ENCODE assay signal across 1 cellular context in the genomic region with DNA sequence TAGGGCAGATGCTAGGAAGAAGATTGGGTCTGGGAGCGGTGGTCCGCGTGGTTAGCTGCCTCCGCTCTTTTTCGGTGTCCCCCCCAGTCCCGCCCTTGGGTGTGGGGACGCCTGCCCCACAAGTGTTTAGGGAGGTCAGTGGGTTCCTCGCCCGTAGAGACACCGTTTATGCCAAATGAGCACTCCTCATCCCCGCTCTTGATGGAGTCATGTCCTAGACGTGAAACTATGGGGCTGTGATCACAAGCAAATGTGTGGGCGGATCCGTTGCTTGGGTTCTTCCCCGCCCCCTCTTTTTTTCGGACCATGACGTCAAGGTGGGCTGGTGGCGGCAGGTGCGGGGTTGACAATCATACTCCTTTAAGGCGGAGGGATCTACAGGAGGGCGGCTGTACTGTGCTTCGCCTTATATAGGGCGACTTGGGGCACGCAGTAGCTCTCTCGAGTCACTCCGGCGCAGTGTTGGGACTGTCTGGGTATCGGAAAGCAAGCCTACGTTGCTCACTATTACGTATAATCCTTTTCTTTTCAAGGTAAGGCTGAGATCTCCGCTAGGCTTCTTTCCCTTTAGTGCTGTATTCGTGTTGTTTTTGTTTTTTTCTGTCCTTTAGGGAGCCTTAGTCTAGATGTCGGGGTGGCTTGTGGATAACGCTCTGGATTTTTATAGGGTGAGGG.
A peak's percentile ranks its signal among the peaks of the same experiment; 100 is the strongest.
TF ChIP-seq lines count a peak whose summit lies in the region.

A gene (plus strand): TSS at position 439 of the 675 bp plus-strand sequence. CDS start 1,529 bp downstream, outside the sequence.

TF ChIP-seq in GM12878, 131 proteins besides CTCF, POLR2A, EP300 and RAD21 (continued from another document):
- TF ChIP-seq, protein P1, sequence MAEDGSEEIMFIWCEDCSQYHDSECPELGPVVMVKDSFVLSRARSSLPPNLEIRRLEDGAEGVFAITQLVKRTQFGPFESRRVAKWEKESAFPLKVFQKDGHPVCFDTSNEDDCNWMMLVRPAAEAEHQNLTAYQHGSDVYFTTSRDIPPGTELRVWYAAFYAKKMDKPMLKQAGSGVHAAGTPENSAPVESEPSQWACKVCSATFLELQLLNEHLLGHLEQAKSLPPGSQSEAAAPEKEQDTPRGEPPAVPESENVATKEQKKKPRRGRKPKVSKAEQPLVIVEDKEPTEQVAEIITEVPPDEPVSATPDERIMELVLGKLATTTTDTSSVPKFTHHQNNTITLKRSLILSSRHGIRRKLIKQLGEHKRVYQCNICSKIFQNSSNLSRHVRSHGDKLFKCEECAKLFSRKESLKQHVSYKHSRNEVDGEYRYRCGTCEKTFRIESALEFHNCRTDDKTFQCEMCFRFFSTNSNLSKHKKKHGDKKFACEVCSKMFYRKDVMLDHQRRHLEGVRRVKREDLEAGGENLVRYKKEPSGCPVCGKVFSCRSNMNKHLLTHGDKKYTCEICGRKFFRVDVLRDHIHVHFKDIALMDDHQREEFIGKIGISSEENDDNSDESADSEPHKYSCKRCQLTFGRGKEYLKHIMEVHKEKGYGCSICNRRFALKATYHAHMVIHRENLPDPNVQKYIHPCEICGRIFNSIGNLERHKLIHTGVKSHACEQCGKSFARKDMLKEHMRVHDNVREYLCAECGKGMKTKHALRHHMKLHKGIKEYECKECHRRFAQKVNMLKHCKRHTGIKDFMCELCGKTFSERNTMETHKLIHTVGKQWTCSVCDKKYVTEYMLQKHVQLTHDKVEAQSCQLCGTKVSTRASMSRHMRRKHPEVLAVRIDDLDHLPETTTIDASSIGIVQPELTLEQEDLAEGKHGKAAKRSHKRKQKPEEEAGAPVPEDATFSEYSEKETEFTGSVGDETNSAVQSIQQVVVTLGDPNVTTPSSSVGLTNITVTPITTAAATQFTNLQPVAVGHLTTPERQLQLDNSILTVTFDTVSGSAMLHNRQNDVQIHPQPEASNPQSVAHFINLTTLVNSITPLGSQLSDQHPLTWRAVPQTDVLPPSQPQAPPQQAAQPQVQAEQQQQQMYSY (CRISPR knock-in tag; IDR thresholded peaks at IDR 0.05), result no peak
- TF ChIP-seq, protein P2, sequence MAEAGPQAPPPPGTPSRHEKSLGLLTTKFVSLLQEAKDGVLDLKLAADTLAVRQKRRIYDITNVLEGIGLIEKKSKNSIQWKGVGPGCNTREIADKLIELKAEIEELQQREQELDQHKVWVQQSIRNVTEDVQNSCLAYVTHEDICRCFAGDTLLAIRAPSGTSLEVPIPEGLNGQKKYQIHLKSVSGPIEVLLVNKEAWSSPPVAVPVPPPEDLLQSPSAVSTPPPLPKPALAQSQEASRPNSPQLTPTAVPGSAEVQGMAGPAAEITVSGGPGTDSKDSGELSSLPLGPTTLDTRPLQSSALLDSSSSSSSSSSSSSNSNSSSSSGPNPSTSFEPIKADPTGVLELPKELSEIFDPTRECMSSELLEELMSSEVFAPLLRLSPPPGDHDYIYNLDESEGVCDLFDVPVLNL (IDR thresholded peaks at IDR 0.05; ENCODE audit: low read depth, low read length), result no peak
- TF ChIP-seq, protein P3, sequence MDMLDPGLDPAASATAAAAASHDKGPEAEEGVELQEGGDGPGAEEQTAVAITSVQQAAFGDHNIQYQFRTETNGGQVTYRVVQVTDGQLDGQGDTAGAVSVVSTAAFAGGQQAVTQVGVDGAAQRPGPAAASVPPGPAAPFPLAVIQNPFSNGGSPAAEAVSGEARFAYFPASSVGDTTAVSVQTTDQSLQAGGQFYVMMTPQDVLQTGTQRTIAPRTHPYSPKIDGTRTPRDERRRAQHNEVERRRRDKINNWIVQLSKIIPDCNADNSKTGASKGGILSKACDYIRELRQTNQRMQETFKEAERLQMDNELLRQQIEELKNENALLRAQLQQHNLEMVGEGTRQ (IDR thresholded peaks at IDR 0.05; ENCODE audit: borderline replicate concordance, low read depth, low read length), result no peak
- TF ChIP-seq SREBF2 (IDR thresholded peaks at IDR 0.05; ENCODE audit: low read length), result no peak
- TF ChIP-seq HDGF (IDR thresholded peaks at IDR 0.05), result no peak
- peak; percentile 4 for TF ChIP-seq MTA2 (IDR thresholded peaks at IDR 0.05; ENCODE audit: low read depth)
- TF ChIP-seq DPF2 (IDR thresholded peaks at IDR 0.05), result no peak
- TF ChIP-seq PAX5 (IDR thresholded peaks at IDR 0.05; ENCODE audit: borderline replicate concordance, low read depth, low read length), result peak; percentile 75; the same call in 1 of the 2 replicates
- no peak for TF ChIP-seq NRF1 (conservative IDR thresholded peaks at IDR 0.05; ENCODE audit: low read depth, low read length)
- TF ChIP-seq, protein P4, sequence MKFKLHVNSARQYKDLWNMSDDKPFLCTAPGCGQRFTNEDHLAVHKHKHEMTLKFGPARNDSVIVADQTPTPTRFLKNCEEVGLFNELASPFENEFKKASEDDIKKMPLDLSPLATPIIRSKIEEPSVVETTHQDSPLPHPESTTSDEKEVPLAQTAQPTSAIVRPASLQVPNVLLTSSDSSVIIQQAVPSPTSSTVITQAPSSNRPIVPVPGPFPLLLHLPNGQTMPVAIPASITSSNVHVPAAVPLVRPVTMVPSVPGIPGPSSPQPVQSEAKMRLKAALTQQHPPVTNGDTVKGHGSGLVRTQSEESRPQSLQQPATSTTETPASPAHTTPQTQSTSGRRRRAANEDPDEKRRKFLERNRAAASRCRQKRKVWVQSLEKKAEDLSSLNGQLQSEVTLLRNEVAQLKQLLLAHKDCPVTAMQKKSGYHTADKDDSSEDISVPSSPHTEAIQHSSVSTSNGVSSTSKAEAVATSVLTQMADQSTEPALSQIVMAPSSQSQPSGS (IDR thresholded peaks at IDR 0.05; ENCODE audit: low read length), result peak; percentile 96
- TF ChIP-seq IKZF1 (conservative IDR thresholded peaks at IDR 0.05), result no peak
- peak; percentile 98 for TF ChIP-seq SMAD1 (IDR thresholded peaks at IDR 0.05; ENCODE audit: low read depth, partially characterized antibody)
- TF ChIP-seq ESRRA (IDR thresholded peaks at IDR 0.05; ENCODE audit: low read length), result peak; percentile 61; the same call in 1 of the 2 replicates
